ENCODE assay signal across 12 cellular contexts in the genomic region with DNA sequence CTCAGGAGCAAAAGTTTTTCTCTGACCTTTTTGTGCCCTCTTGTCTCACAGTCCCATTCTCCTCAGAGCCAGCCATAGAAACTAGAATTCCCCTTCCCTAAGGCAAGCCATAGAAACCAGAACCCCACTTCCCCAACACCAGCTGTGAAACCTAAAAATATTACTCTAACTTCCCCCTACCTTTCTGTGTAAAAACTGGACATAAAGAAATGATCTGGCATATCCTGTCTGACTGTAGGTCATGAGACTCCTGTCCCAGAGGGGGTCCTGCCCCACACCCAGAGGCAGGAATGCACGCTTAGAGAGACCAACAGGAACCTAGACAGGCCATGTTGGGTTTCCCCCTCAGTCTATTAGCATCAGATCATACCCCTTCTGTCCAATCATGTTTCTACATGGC.
DNase-seq lines count a peak whose midpoint lies in the region; ATAC-seq and TF ChIP-seq lines count a peak whose summit lies in the region.
"Had no signal": no experiment of that assay in that cellular context is flagged by ENCODE, and none has a peak within 500 bp of the region (broad histone marks: within the 10 kb centered on the region; RNA-seq: fewer than 3 reads in every experiment).

No MANE protein-coding gene starts in this region.

- H3K9me3 ChIP-seq in right atrium auricular region (no peaks in the 10 kb centered on the region), T-helper 17 cell (ENCODE audit: control insufficient read depth, low read length, poor library complexity, severe bottlenecking) (no peaks in the 10 kb centered on the region), right cardiac atrium (ENCODE audit: control insufficient read depth, low read length) (no peaks in the 10 kb centered on the region)
- H3K9me3 ChIP-seq: SJCRH30 had no signal

- H3K4me3 ChIP-seq in choroid plexus epithelial cell (ENCODE audit: low read depth, low read length) (no peak overlapping the region), right atrium auricular region (no peak overlapping the region), right cardiac atrium (ENCODE audit: low read length) (no peak overlapping the region)
- H3K4me3 ChIP-seq: cardiac muscle cell, SJCRH30 had no signal

- 87% methylated on average over 1 of the region's 1 CpG for WGBS in right cardiac atrium

- H3K36me3 Mint-ChIP-seq in T-helper 17 cell (ENCODE audit: low read depth): peaks cover 16% of the 10 kb centered on the region

- peak; percentile 60 for ATAC-seq in GM18499 (IDR thresholded peaks at IDR 0.05; ENCODE audit: insufficient read depth, unreplicated experiment)
- peak; percentile 80 for ATAC-seq in GM21381 (IDR thresholded peaks at IDR 0.05; ENCODE audit: unreplicated experiment)
- ATAC-seq in HG03103 (IDR thresholded peaks at IDR 0.05; ENCODE audit: low read depth, unreplicated experiment): peak; percentile 80
- no peak for ATAC-seq in T-helper 17 cell
- no peak for ATAC-seq in right cardiac atrium

- H3K4me1 Mint-ChIP-seq in T-helper 17 cell: peaks cover 7% of the 10 kb centered on the region

- TF ChIP-seq CTCF in choroid plexus epithelial cell (conservative IDR thresholded peaks at IDR 0.05; ENCODE audit: low read depth, low read length) (no peak), right atrium auricular region (IDR thresholded peaks at IDR 0.05) (no peak)

- no peak overlapping the region for H3K27ac Mint-ChIP-seq in T-helper 17 cell

- peaks cover 0 to 14% of the 10 kb centered on the region in 2 donors for H3K4me1 ChIP-seq in right atrium auricular region
- H3K4me1 ChIP-seq in right cardiac atrium (ENCODE audit: control insufficient read depth, insufficient read depth, low read length): peaks cover 5% of the 10 kb centered on the region

- no peak overlapping the region for H3K4me3 Mint-ChIP-seq in T-helper 17 cell
- H3K4me3 Mint-ChIP-seq: CD4-positive, alpha-beta memory T cell had no signal

- H3K27me3 ChIP-seq in right atrium auricular region (no peaks in the 10 kb centered on the region), right cardiac atrium (ENCODE audit: control insufficient read depth, insufficient read depth) (no peaks in the 10 kb centered on the region)
- H3K27me3 ChIP-seq: cardiac muscle cell, SJCRH30 had no signal

- H3K27me3 Mint-ChIP-seq in T-helper 17 cell: no peaks in the 10 kb centered on the region
- H3K27me3 Mint-ChIP-seq: CD4-positive, alpha-beta memory T cell had no signal

- no peaks in the 10 kb centered on the region for H3K36me3 ChIP-seq in right atrium auricular region
- H3K36me3 ChIP-seq: SJCRH30 had no signal

- DNase-seq in choroid plexus epithelial cell (ENCODE audit: low read depth) (peak; percentile 20), right atrium auricular region (ENCODE audit: low spot score) (no peak), T-helper 17 cell (no peak), medulla oblongata (ENCODE audit: extremely low spot score) (no peak), right cardiac atrium (no peak)
- DNase-seq: CD4-positive, alpha-beta memory T cell; NCI-H446; SJCRH30 had no signal

- intact Hi-C loops in right cardiac atrium (cut with DNase I): no loop called here

- H3K27ac ChIP-seq in right atrium auricular region (no peak overlapping the region), right cardiac atrium (ENCODE audit: low read length) (no peak overlapping the region)
- H3K27ac ChIP-seq: cardiac muscle cell, SJCRH30 had no signal

Comparison
In these comparisons a context has a peak if more than half of its experiments do, and no peak if none do; other contexts are left out.
1. ATAC-seq: peak in GM18499 (single experiment), GM21381 (single experiment) and HG03103 (single experiment); none in T-helper 17 cell (single experiment) and right cardiac atrium (0 of 2).